1 cellular context compared by ENCODE assay signal in the genomic region with DNA sequence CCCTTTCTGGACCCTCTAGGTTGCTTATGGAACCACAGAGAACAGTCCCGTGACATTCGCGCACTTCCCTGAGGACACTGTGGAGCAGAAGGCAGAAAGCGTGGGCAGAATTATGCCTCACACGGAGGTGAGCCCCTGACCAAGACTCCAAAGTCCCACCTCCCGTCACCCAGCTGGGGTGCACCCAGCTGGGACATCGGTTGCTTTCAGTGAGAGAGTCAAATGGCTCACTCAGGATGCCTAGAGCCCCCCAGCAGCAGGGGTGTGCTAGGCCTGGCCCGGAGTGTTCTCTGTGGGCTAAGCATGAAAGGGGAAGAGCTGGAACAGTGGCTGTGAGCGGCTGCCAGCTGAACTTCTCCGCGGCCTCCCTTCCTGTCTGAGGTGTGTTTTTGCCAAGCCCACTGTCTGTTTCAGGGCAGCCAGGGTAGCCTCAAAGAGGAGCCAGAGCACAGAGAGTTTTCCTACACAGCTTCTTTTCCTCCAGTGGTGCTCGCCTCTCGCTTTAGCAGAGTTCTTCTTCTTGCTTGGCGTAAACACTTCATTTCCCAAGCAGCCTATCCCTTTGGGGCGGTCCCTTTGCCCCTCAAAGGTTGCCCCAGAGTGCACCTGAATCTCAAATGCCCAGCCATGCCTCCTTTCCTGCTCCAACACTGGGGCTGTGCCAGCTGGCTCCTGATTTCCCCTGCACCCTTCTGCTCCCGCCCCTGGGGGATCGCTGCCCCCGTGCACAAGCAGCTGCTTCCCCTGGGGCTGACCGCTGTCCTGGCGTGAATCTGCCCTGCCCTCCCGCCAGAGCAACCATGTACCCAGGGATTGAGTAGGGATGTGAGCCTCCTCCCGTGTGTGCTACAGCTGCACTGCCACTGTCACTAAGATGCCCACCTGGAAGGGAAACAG.
TF ChIP-seq lines count a peak whose summit lies in the region.

No MANE protein-coding gene starts in this region.

TF ChIP-seq in WTC11, 78 proteins besides CTCF, POLR2A, EP300 and RAD21:
- TF ChIP-seq, protein P1, sequence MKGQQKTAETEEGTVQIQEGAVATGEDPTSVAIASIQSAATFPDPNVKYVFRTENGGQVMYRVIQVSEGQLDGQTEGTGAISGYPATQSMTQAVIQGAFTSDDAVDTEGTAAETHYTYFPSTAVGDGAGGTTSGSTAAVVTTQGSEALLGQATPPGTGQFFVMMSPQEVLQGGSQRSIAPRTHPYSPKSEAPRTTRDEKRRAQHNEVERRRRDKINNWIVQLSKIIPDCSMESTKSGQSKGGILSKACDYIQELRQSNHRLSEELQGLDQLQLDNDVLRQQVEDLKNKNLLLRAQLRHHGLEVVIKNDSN (CRISPR knock-in tag; IDR thresholded peaks at IDR 0.05) = no peak
- TF ChIP-seq, protein P2, sequence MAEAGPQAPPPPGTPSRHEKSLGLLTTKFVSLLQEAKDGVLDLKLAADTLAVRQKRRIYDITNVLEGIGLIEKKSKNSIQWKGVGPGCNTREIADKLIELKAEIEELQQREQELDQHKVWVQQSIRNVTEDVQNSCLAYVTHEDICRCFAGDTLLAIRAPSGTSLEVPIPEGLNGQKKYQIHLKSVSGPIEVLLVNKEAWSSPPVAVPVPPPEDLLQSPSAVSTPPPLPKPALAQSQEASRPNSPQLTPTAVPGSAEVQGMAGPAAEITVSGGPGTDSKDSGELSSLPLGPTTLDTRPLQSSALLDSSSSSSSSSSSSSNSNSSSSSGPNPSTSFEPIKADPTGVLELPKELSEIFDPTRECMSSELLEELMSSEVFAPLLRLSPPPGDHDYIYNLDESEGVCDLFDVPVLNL (CRISPR knock-in tag; IDR thresholded peaks at IDR 0.05; ENCODE audit: borderline replicate concordance, low read depth) = no peak
- TF ChIP-seq, protein P3, sequence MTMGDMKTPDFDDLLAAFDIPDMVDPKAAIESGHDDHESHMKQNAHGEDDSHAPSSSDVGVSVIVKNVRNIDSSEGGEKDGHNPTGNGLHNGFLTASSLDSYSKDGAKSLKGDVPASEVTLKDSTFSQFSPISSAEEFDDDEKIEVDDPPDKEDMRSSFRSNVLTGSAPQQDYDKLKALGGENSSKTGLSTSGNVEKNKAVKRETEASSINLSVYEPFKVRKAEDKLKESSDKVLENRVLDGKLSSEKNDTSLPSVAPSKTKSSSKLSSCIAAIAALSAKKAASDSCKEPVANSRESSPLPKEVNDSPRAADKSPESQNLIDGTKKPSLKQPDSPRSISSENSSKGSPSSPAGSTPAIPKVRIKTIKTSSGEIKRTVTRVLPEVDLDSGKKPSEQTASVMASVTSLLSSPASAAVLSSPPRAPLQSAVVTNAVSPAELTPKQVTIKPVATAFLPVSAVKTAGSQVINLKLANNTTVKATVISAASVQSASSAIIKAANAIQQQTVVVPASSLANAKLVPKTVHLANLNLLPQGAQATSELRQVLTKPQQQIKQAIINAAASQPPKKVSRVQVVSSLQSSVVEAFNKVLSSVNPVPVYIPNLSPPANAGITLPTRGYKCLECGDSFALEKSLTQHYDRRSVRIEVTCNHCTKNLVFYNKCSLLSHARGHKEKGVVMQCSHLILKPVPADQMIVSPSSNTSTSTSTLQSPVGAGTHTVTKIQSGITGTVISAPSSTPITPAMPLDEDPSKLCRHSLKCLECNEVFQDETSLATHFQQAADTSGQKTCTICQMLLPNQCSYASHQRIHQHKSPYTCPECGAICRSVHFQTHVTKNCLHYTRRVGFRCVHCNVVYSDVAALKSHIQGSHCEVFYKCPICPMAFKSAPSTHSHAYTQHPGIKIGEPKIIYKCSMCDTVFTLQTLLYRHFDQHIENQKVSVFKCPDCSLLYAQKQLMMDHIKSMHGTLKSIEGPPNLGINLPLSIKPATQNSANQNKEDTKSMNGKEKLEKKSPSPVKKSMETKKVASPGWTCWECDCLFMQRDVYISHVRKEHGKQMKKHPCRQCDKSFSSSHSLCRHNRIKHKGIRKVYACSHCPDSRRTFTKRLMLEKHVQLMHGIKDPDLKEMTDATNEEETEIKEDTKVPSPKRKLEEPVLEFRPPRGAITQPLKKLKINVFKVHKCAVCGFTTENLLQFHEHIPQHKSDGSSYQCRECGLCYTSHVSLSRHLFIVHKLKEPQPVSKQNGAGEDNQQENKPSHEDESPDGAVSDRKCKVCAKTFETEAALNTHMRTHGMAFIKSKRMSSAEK (CRISPR knock-in tag; IDR thresholded peaks at IDR 0.05; ENCODE audit: borderline replicate concordance) = no peak
- TF ChIP-seq FOXK1 (CRISPR knock-in tag; IDR thresholded peaks at IDR 0.05) (no peak), SMAD3 (CRISPR knock-in tag; IDR thresholded peaks at IDR 0.05; ENCODE audit: borderline replicate concordance) (no peak), SOX15 (CRISPR knock-in tag; IDR thresholded peaks at IDR 0.05) (no peak), TEAD1 (CRISPR knock-in tag; IDR thresholded peaks at IDR 0.05) (no peak), NFYB (CRISPR knock-in tag; conservative IDR thresholded peaks at IDR 0.05; ENCODE audit: low read depth) (no peak), CREM (CRISPR knock-in tag; IDR thresholded peaks at IDR 0.05) (no peak), ZNF219 (CRISPR knock-in tag; IDR thresholded peaks at IDR 0.05; ENCODE audit: borderline replicate concordance) (no peak), JAZF1 (CRISPR knock-in tag; IDR thresholded peaks at IDR 0.05) (no peak), ZNF317 (CRISPR knock-in tag; IDR thresholded peaks at IDR 0.05; ENCODE audit: borderline replicate concordance, low read depth) (no peak), SMAD4 (CRISPR knock-in tag; IDR thresholded peaks at IDR 0.05) (no peak), MYBL2 (CRISPR knock-in tag; IDR thresholded peaks at IDR 0.05) (no peak)
- TF ChIP-seq, protein P4, sequence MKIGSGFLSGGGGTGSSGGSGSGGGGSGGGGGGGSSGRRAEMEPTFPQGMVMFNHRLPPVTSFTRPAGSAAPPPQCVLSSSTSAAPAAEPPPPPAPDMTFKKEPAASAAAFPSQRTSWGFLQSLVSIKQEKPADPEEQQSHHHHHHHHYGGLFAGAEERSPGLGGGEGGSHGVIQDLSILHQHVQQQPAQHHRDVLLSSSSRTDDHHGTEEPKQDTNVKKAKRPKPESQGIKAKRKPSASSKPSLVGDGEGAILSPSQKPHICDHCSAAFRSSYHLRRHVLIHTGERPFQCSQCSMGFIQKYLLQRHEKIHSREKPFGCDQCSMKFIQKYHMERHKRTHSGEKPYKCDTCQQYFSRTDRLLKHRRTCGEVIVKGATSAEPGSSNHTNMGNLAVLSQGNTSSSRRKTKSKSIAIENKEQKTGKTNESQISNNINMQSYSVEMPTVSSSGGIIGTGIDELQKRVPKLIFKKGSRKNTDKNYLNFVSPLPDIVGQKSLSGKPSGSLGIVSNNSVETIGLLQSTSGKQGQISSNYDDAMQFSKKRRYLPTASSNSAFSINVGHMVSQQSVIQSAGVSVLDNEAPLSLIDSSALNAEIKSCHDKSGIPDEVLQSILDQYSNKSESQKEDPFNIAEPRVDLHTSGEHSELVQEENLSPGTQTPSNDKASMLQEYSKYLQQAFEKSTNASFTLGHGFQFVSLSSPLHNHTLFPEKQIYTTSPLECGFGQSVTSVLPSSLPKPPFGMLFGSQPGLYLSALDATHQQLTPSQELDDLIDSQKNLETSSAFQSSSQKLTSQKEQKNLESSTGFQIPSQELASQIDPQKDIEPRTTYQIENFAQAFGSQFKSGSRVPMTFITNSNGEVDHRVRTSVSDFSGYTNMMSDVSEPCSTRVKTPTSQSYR (CRISPR knock-in tag; IDR thresholded peaks at IDR 0.05) = no peak
- TF ChIP-seq, protein P5, sequence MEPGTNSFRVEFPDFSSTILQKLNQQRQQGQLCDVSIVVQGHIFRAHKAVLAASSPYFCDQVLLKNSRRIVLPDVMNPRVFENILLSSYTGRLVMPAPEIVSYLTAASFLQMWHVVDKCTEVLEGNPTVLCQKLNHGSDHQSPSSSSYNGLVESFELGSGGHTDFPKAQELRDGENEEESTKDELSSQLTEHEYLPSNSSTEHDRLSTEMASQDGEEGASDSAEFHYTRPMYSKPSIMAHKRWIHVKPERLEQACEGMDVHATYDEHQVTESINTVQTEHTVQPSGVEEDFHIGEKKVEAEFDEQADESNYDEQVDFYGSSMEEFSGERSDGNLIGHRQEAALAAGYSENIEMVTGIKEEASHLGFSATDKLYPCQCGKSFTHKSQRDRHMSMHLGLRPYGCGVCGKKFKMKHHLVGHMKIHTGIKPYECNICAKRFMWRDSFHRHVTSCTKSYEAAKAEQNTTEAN (CRISPR knock-in tag; IDR thresholded peaks at IDR 0.05) = no peak
- TF ChIP-seq, protein P6, sequence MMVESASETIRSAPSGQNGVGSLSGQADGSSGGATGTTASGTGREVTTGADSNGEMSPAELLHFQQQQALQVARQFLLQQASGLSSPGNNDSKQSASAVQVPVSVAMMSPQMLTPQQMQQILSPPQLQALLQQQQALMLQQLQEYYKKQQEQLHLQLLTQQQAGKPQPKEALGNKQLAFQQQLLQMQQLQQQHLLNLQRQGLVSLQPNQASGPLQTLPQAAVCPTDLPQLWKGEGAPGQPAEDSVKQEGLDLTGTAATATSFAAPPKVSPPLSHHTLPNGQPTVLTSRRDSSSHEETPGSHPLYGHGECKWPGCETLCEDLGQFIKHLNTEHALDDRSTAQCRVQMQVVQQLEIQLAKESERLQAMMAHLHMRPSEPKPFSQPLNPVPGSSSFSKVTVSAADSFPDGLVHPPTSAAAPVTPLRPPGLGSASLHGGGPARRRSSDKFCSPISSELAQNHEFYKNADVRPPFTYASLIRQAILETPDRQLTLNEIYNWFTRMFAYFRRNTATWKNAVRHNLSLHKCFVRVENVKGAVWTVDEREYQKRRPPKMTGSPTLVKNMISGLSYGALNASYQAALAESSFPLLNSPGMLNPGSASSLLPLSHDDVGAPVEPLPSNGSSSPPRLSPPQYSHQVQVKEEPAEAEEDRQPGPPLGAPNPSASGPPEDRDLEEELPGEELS (CRISPR knock-in tag; IDR thresholded peaks at IDR 0.05) = no peak
